Comparison of ENCODE assay signal across 8 cellular contexts in genomic region chr19:46471116-46471733, GRCh38. TPM values are rescaled to one million over a fixed set of nuclear protein-coding genes. Genes with fewer than 3 reads are reported as not detected.
DNase-seq lines count a peak whose midpoint lies in the region; ATAC-seq and TF ChIP-seq lines count a peak whose summit lies in the region.

Gene PNMA8A (minus strand): TSS chr19:46471563. CDS start chr19:46471035, 528 bp downstream.

- peaks cover 26% of the 10 kb centered on the region for H3F3A ChIP-seq in SU-DHL-6 (ENCODE audit: insufficient read depth)

- peak within 1 kb of the TSS; percentile 3 for H3K27ac ChIP-seq in SU-DHL-6 (ENCODE audit: low read depth, low read length)
- H3K27ac ChIP-seq in parathyroid adenoma: peak within 1 kb of the TSS; percentile 0

- no peaks in the 10 kb centered on the region for H3K9me3 Mint-ChIP-seq in stimulated activated effector memory CD8-positive, alpha-beta T cell treated with anti-CD3 and anti-CD28 coated beads, Interleukin-12 subunit alpha, Interleukin-12 subunit beta, amount 100 ng/mL, for 72 hours

- no peak within 1 kb of the TSS for H3K4me3 Mint-ChIP-seq in stimulated activated effector memory CD8-positive, alpha-beta T cell treated with anti-CD3 and anti-CD28 coated beads, Interleukin-12 subunit alpha, Interleukin-12 subunit beta, amount 100 ng/mL, for 72 hours

- no peaks in the 10 kb centered on the region for H3K27me3 ChIP-seq in SU-DHL-6 (ENCODE audit: low read length)
- H3K27me3 ChIP-seq in parathyroid adenoma (ENCODE audit: control insufficient read depth, insufficient read depth, low read length): no peaks in the 10 kb centered on the region

- no peak within 1 kb of the TSS for H3K9ac ChIP-seq in SU-DHL-6 (ENCODE audit: low read length)
- H3K9ac ChIP-seq in parathyroid adenoma: no peak within 1 kb of the TSS

- no peaks in the 10 kb centered on the region for H3K9me2 ChIP-seq in SU-DHL-6 (replicated peaks; ENCODE audit: insufficient read depth, low read length)

- H3K79me2 ChIP-seq in SU-DHL-6 (ENCODE audit: insufficient read depth, low read length) (no peaks in the 10 kb centered on the region), parathyroid adenoma (no peaks in the 10 kb centered on the region)

- peaks cover 6% of the 10 kb centered on the region for H3K4me1 ChIP-seq in parathyroid adenoma

- H3K4me2 ChIP-seq in SU-DHL-6 (ENCODE audit: low read depth, low read length, poor library complexity, severe bottlenecking) (no peak within 1 kb of the TSS), parathyroid adenoma (ENCODE audit: low read length) (peak within 1 kb of the TSS; percentile 77)

- H3K36me3 ChIP-seq in SU-DHL-6 (ENCODE audit: low read length) (no peaks in the 10 kb centered on the region), parathyroid adenoma (ENCODE audit: control insufficient read depth, insufficient read depth, low read length) (no peaks in the 10 kb centered on the region)

- peak; percentile 31 for DNase-seq in DMS53 (lab: John Stamatoyannopoulos, UW)
- DNase-seq in DMS53 treated with DMSO at 0.1 percent for 48 hours (lab: John Stamatoyannopoulos, UW; ENCODE audit: unreplicated experiment): no peak
- DNase-seq in Right ventricle myocardium inferior (ENCODE audit: missing footprints): peak; percentile 87
- DNase-seq in SIG-M5 (lab: John Stamatoyannopoulos, UW): no peak
- DNase-seq in stimulated activated effector memory CD8-positive, alpha-beta T cell treated with anti-CD3 and anti-CD28 coated beads, Interleukin-12 subunit alpha, Interleukin-12 subunit beta, amount 100 ng/mL, for 72 hours (ENCODE audit: low spot score in 2 of 2): no peak

- H2AFZ ChIP-seq in SU-DHL-6 (ENCODE audit: low read depth, low read length, severe bottlenecking) (no peak within 1 kb of the TSS), parathyroid adenoma (peak within 1 kb of the TSS; percentile 98)

- TF ChIP-seq CTCF in SU-DHL-6 (IDR thresholded peaks at IDR 0.05; ENCODE audit: insufficient read depth, low read length, poor library complexity, severe bottlenecking): no peak
- no peak for TF ChIP-seq CTCF in parathyroid adenoma (IDR thresholded peaks at IDR 0.05)

- peak; percentile 88 for ATAC-seq in Right ventricle myocardium inferior
- no peak for ATAC-seq in GM19324 (IDR thresholded peaks at IDR 0.05; ENCODE audit: low FRiP score, unreplicated experiment)
- no peak for ATAC-seq in stimulated activated effector memory CD8-positive, alpha-beta T cell treated with anti-CD3 and anti-CD28 coated beads, Interleukin-12 subunit alpha, Interleukin-12 subunit beta, amount 100 ng/mL, for 72 hours

- H3K9me3 ChIP-seq in SU-DHL-6 (ENCODE audit: insufficient read depth, low read length) (no peaks in the 10 kb centered on the region), parathyroid adenoma (ENCODE audit: control insufficient read depth, low read length) (no peaks in the 10 kb centered on the region)

- no peaks in the 10 kb centered on the region for H4K20me1 ChIP-seq in SU-DHL-6 (ENCODE audit: low read depth, low read length)

- no peak within 1 kb of the TSS for H3K27ac Mint-ChIP-seq in stimulated activated effector memory CD8-positive, alpha-beta T cell treated with anti-CD3 and anti-CD28 coated beads, Interleukin-12 subunit alpha, Interleukin-12 subunit beta, amount 100 ng/mL, for 72 hours

- peaks cover 13% of the 10 kb centered on the region for H3K4me1 Mint-ChIP-seq in stimulated activated effector memory CD8-positive, alpha-beta T cell treated with anti-CD3 and anti-CD28 coated beads, Interleukin-12 subunit alpha, Interleukin-12 subunit beta, amount 100 ng/mL, for 72 hours

- H3K36me3 Mint-ChIP-seq in stimulated activated effector memory CD8-positive, alpha-beta T cell treated with anti-CD3 and anti-CD28 coated beads, Interleukin-12 subunit alpha, Interleukin-12 subunit beta, amount 100 ng/mL, for 72 hours: no peaks in the 10 kb centered on the region

- intact Hi-C loops in Right ventricle myocardium inferior (cut with DNase I): no loop called here

- H3K4me3 ChIP-seq in SU-DHL-6 (ENCODE audit: insufficient read depth, low read length, poor library complexity, severe bottlenecking): no peak within 1 kb of the TSS
- H3K4me3 ChIP-seq in parathyroid adenoma (ENCODE audit: low read depth, low read length): peak within 1 kb of the TSS; percentile 57

RNA-seq across cellular contexts. Expression of gene PNMA8A, which starts in this region (rescaled TPM):
- 7.6 TPM for total RNA-seq in Right ventricle myocardium inferior

Comparison
In these comparisons a context has a peak if more than half of its experiments do, and no peak if none do; other contexts are left out.
1. DNase-seq: peak in DMS53 (single experiment) and Right ventricle myocardium inferior (single experiment); none in DMS53 treated with DMSO at 0.1 percent for 48 hours (single experiment), SIG-M5 (single experiment) and stimulated activated effector memory CD8-positive, alpha-beta T cell treated with anti-CD3 and anti-CD28 coated beads, Interleukin-12 subunit alpha, Interleukin-12 subunit beta, amount 100 ng/mL, for 72 hours (0 of 2).